Comparison of ENCODE assay signal across 2 cellular contexts in the genomic region with DNA sequence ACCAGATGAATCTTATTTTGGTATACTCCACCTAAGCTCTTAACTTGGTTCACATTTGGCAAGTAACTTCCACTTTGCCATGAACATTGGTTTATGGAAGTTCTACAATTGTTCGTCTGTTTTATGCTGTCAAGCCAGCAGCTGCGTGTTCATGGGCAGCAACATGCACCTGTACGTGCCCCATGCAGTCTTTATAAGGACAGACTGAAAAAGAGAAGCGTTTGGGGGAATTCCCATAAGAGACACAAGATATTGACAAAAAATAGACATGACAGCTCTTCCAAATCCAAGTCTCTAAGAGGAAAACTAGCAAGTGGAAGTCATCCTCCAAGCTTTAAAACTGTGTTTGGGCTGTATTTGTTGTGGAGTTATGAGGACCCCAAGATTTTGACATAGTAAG.
TF ChIP-seq lines count a peak whose summit lies in the region.

No MANE protein-coding gene starts in this region.

TF ChIP-seq in SK-N-SH, 30 proteins besides CTCF, POLR2A, EP300 and RAD21 (continued from another document):
- TF ChIP-seq MXI1 (IDR thresholded peaks at IDR 0.05; ENCODE audit: low read depth, low read length) (no peak), FOSL2 (IDR thresholded peaks at IDR 0.05; ENCODE audit: borderline replicate concordance, low read depth) (no peak), GATA2 (CRISPR knock-in tag; IDR thresholded peaks at IDR 0.05) (no peak), GABPA (IDR thresholded peaks at IDR 0.05; ENCODE audit: low read depth) (no peak), FOXM1 (IDR thresholded peaks at IDR 0.05; ENCODE audit: low read depth) (no peak), TAF1 (IDR thresholded peaks at IDR 0.05; ENCODE audit: borderline replicate concordance, low read depth, low read length) (no peak), RCOR1 (IDR thresholded peaks at IDR 0.05; ENCODE audit: low read length) (no peak)
- TF ChIP-seq, protein P1, sequence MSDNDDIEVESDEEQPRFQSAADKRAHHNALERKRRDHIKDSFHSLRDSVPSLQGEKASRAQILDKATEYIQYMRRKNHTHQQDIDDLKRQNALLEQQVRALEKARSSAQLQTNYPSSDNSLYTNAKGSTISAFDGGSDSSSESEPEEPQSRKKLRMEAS (IDR thresholded peaks at IDR 0.05; ENCODE audit: low read depth), result no peak
- TF ChIP-seq, protein P2, sequence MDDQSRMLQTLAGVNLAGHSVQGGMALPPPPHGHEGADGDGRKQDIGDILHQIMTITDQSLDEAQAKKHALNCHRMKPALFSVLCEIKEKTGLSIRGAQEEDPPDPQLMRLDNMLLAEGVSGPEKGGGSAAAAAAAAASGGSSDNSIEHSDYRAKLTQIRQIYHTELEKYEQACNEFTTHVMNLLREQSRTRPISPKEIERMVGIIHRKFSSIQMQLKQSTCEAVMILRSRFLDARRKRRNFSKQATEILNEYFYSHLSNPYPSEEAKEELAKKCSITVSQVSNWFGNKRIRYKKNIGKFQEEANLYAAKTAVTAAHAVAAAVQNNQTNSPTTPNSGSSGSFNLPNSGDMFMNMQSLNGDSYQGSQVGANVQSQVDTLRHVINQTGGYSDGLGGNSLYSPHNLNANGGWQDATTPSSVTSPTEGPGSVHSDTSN (IDR thresholded peaks at IDR 0.05), result no peak
- TF ChIP-seq, protein P3, sequence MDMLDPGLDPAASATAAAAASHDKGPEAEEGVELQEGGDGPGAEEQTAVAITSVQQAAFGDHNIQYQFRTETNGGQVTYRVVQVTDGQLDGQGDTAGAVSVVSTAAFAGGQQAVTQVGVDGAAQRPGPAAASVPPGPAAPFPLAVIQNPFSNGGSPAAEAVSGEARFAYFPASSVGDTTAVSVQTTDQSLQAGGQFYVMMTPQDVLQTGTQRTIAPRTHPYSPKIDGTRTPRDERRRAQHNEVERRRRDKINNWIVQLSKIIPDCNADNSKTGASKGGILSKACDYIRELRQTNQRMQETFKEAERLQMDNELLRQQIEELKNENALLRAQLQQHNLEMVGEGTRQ (IDR thresholded peaks at IDR 0.05; ENCODE audit: borderline replicate concordance, low read depth, low read length), result no peak
- TF ChIP-seq, protein P4, sequence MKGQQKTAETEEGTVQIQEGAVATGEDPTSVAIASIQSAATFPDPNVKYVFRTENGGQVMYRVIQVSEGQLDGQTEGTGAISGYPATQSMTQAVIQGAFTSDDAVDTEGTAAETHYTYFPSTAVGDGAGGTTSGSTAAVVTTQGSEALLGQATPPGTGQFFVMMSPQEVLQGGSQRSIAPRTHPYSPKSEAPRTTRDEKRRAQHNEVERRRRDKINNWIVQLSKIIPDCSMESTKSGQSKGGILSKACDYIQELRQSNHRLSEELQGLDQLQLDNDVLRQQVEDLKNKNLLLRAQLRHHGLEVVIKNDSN (IDR thresholded peaks at IDR 0.05; ENCODE audit: borderline replicate concordance, low read depth), result no peak

TF ChIP-seq in SK-N-SH treated with all-trans-retinoic acid at 6 μM for 48 hours, 23 proteins besides CTCF, POLR2A, EP300 and RAD21 (continued from another document):
- no peak for TF ChIP-seq ISL1 (CRISPR knock-in tag; IDR thresholded peaks at IDR 0.05)
- TF ChIP-seq, protein P5, sequence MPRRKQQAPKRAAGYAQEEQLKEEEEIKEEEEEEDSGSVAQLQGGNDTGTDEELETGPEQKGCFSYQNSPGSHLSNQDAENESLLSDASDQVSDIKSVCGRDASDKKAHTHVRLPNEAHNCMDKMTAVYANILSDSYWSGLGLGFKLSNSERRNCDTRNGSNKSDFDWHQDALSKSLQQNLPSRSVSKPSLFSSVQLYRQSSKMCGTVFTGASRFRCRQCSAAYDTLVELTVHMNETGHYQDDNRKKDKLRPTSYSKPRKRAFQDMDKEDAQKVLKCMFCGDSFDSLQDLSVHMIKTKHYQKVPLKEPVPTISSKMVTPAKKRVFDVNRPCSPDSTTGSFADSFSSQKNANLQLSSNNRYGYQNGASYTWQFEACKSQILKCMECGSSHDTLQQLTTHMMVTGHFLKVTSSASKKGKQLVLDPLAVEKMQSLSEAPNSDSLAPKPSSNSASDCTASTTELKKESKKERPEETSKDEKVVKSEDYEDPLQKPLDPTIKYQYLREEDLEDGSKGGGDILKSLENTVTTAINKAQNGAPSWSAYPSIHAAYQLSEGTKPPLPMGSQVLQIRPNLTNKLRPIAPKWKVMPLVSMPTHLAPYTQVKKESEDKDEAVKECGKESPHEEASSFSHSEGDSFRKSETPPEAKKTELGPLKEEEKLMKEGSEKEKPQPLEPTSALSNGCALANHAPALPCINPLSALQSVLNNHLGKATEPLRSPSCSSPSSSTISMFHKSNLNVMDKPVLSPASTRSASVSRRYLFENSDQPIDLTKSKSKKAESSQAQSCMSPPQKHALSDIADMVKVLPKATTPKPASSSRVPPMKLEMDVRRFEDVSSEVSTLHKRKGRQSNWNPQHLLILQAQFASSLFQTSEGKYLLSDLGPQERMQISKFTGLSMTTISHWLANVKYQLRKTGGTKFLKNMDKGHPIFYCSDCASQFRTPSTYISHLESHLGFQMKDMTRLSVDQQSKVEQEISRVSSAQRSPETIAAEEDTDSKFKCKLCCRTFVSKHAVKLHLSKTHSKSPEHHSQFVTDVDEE (CRISPR knock-in tag; IDR thresholded peaks at IDR 0.05), result no peak
- no peak for TF ChIP-seq BACH2 (CRISPR knock-in tag; IDR thresholded peaks at IDR 0.05; ENCODE audit: borderline replicate concordance)
- TF ChIP-seq SNAI2 (CRISPR knock-in tag; IDR thresholded peaks at IDR 0.05), result no peak
- TF ChIP-seq ZNF70 (CRISPR knock-in tag; IDR thresholded peaks at IDR 0.05), result no peak
- TF ChIP-seq, protein P6, sequence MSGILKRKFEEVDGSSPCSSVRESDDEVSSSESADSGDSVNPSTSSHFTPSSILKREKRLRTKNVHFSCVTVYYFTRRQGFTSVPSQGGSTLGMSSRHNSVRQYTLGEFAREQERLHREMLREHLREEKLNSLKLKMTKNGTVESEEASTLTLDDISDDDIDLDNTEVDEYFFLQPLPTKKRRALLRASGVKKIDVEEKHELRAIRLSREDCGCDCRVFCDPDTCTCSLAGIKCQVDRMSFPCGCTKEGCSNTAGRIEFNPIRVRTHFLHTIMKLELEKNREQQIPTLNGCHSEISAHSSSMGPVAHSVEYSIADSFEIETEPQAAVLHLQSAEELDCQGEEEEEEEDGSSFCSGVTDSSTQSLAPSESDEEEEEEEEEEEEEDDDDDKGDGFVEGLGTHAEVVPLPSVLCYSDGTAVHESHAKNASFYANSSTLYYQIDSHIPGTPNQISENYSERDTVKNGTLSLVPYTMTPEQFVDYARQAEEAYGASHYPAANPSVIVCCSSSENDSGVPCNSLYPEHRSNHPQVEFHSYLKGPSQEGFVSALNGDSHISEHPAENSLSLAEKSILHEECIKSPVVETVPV (CRISPR knock-in tag; IDR thresholded peaks at IDR 0.05), result no peak
TF ChIP-seq in SK-N-SH treated with all-trans-retinoic acid at 6 μM for 48 hours: peak in this region for 0.
